28 cellular contexts compared by ENCODE assay signal in genomic region chr10:90286406-90286805, GRCh38.
"Had no signal": no experiment of that assay in that cellular context is flagged by ENCODE, and none has a peak within 500 bp of the region (broad histone marks: within the 10 kb centered on the region; RNA-seq: fewer than 3 reads in every experiment).

No MANE protein-coding gene starts in this region.

- H3K27me3 ChIP-seq: colonic mucosa, esophagus muscularis mucosa, esophagus squamous epithelium, foreskin keratinocyte, gastrocnemius medialis, gastroesophageal sphincter, heart left ventricle had no signal

- H3K27ac ChIP-seq: colonic mucosa, coronary artery, dorsolateral prefrontal cortex, epithelial cell of prostate, esophagus muscularis mucosa, esophagus squamous epithelium, foreskin keratinocyte, gastrocnemius medialis, gastroesophageal sphincter, heart left ventricle, heart right ventricle had no signal

- H3K4me3 ChIP-seq: colonic mucosa, coronary artery, dorsolateral prefrontal cortex, esophagus muscularis mucosa, esophagus squamous epithelium, gastrocnemius medialis, gastroesophageal sphincter, heart left ventricle, heart right ventricle had no signal

- ATAC-seq: effector memory CD8-positive, alpha-beta T cell; esophagus mucosa; foreskin keratinocyte; gastrocnemius medialis; gastroesophageal sphincter; heart left ventricle; heart right ventricle had no signal

- H3K36me3 ChIP-seq: colonic mucosa, esophagus muscularis mucosa, esophagus squamous epithelium, gastrocnemius medialis, gastroesophageal sphincter, heart left ventricle, heart right ventricle had no signal

- DNase-seq: colonic mucosa; cortex of kidney; dermis blood vessel endothelial cell; dorsolateral prefrontal cortex; effector CD4-positive, alpha-beta T cell; effector CD8-positive, alpha-beta T cell; effector memory CD4-positive, alpha-beta T cell; effector memory CD8-positive, alpha-beta T cell; endodermal cell; erythroblast; esophagus squamous epithelium; foreskin fibroblast; foreskin keratinocyte; foreskin melanocyte; gastrocnemius medialis; glutamatergic neuron; head of caudate nucleus; heart left ventricle; heart right ventricle had no signal

- H3K4me1 ChIP-seq: colonic mucosa, esophagus muscularis mucosa, esophagus squamous epithelium, foreskin keratinocyte, gastrocnemius medialis, gastroesophageal sphincter had no signal

- FAIRE-seq: colon, endometrium, endothelial cell of umbilical vein, frontal cortex had no signal

- H3K9me3 ChIP-seq: colonic mucosa, esophagus muscularis mucosa, esophagus squamous epithelium, gastrocnemius medialis, gastroesophageal sphincter, heart left ventricle, heart right ventricle had no signal
